In the genomic region with DNA sequence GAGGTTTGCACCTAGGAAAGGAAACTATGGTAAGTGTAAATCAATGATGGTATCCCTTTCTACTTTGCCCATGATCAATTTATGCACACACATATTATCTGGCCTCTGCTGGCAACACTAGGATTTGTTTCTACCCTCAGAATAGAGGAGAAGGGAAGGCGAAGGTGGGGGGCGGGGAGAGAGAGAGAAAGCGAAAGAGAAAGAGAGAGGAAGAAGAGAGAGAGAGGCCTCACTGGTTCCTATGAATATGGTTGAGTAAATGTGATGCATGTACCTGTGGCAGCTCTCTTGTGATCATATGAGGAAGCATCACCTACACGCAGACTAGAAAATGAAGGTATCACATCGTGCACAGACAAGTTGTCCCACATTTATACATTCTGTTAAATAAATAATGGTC, we compare ENCODE assay signal across 20 cellular contexts.
DNase-seq lines count a peak whose midpoint lies in the region; TF ChIP-seq lines count a peak whose summit lies in the region.
"Had no signal": no experiment of that assay in that cellular context is flagged by ENCODE, and none has a peak within 500 bp of the region (broad histone marks: within the 10 kb centered on the region; RNA-seq: fewer than 3 reads in every experiment).

No MANE protein-coding gene starts in this region.

- no peak for TF ChIP-seq CTCF in left ventricle myocardium inferior (IDR thresholded peaks at IDR 0.05; ENCODE audit: borderline replicate concordance)

- intact Hi-C loops in left ventricle myocardium inferior (cut with micrococcal nuclease) = no loop called here

- DNase-seq in A172 (ENCODE audit: low spot score) = peak; percentile 2
- peak; percentile 20 for DNase-seq in HCEC 1CT
- peak; percentile 0 for DNase-seq in NCI-H460 (ENCODE audit: extremely low read depth, low read depth)
- peak; percentile 47 for DNase-seq in SK-MEL-5 (ENCODE audit: low read depth, low spot score)
- no peak for DNase-seq in medulla oblongata (ENCODE audit: extremely low spot score)
- DNase-seq in activated naive CD4-positive, alpha-beta T cell treated with Interleukin-2 at 50 U/mL for 16 hours = no peak
- no peak for DNase-seq in left ventricle myocardium inferior
- no peak for DNase-seq in NCI-H1694 (lab: John Stamatoyannopoulos, UW)
- DNase-seq: EL, KBM-7, MV-4-11, NCI-H1105 treated with DMSO at 0.1 percent for 48 hours, NCI-H2081, NCI-H2171, NCI-H345, NCI-H524 treated with DMSO at 0.1 percent for 48 hours, NCI-H82, T-helper 17 cell had no signal

- no peak overlapping the region for H3K27ac ChIP-seq in left ventricle myocardium inferior (replicated peaks)
- H3K27ac ChIP-seq: HL-60 had no signal

- H3K9me3 ChIP-seq in left ventricle myocardium inferior (replicated peaks) = peaks cover 9% of the 10 kb centered on the region

- in situ Hi-C loops in SK-MEL-5 (cut with HindIII; ENCODE audit: low pct_unique_long_range_greater_than_20kb, low sequenced_read_pairs) = no loop called here

- H3K36me3 ChIP-seq in left ventricle myocardium inferior = no peaks in the 10 kb centered on the region

- no peak overlapping the region for H3K4me3 ChIP-seq in left ventricle myocardium inferior
- H3K4me3 ChIP-seq: GM23338 had no signal

- no peaks in the 10 kb centered on the region for H3K27me3 ChIP-seq in left ventricle myocardium inferior (ENCODE audit: low read depth)

- H3K4me1 ChIP-seq in left ventricle myocardium inferior = no peaks in the 10 kb centered on the region

Comparison
In these comparisons a context has a peak if more than half of its experiments do, and no peak if none do; other contexts are left out.
1. DNase-seq: peak in A172 (single experiment), HCEC 1CT (single experiment), NCI-H460 (single experiment) and SK-MEL-5 (single experiment); none in medulla oblongata (single experiment), activated naive CD4-positive, alpha-beta T cell treated with Interleukin-2 at 50 U/mL for 16 hours (single experiment), left ventricle myocardium inferior (single experiment) and NCI-H1694 (single experiment).